Comparison of ENCODE assay signal across 8 cellular contexts in genomic region chr7:36291387-36292316, GRCh38.
DNase-seq lines count a peak whose midpoint lies in the region; ATAC-seq lines count a peak whose summit lies in the region.

No MANE protein-coding gene starts in this region.

- peak overlapping the region; percentile 41 for H3K4me3 Mint-ChIP-seq in central memory CD8-positive, alpha-beta T cell

- peaks cover 3% of the 10 kb centered on the region for H3K36me3 Mint-ChIP-seq in central memory CD8-positive, alpha-beta T cell (ENCODE audit: insufficient read depth)

- peaks cover 42% of the 10 kb centered on the region for H3K4me1 Mint-ChIP-seq in central memory CD8-positive, alpha-beta T cell

- ATAC-seq in HG02571 (IDR thresholded peaks at IDR 0.05; ENCODE audit: unreplicated experiment), result peak; percentile 47
- ATAC-seq in central memory CD8-positive, alpha-beta T cell (replicated peaks; ENCODE audit: extremely low read depth, poor library complexity, severe bottlenecking), result peak; percentile 11

- H3K9me3 Mint-ChIP-seq in central memory CD8-positive, alpha-beta T cell, result no peaks in the 10 kb centered on the region

- DNase-seq in DMS 273 (lab: John Stamatoyannopoulos, UW; ENCODE audit: unreplicated experiment) (peak; percentile 94), NCI-H2196 (lab: John Stamatoyannopoulos, UW; ENCODE audit: unreplicated experiment) (peak; percentile 81), kidney tubule cell (ENCODE audit: low spot score) (peak; percentile 89), cortex of kidney (lab: John Stamatoyannopoulos, UW) (no peak)
- peak; percentile 35 to 65 (median 48) for DNase-seq in activated CD4-positive, CD25-positive, alpha-beta regulatory T cell (lab: John Stamatoyannopoulos, UW)
- peak; percentile 35 to 66 for DNase-seq in central memory CD8-positive, alpha-beta T cell (ENCODE audit: low spot score in 2 of 2)
- peak; percentile 46 to 58 for DNase-seq in stimulated activated CD4-positive, alpha-beta T cell treated with anti-CD3 and anti-CD28 coated beads, Interleukin-1b, Interleukin-23, amount 100 ng/mL, for 1 hour (ENCODE audit: low read depth in 2 of 2)

- no peaks in the 10 kb centered on the region for H3K27me3 Mint-ChIP-seq in central memory CD8-positive, alpha-beta T cell

- peak overlapping the region; percentile 74 for H3K27ac Mint-ChIP-seq in central memory CD8-positive, alpha-beta T cell (ENCODE audit: low read depth)
